In genomic region chr2:23096905-23097602, GRCh38 we compare ENCODE assay signal across 18 cellular contexts.
DNase-seq lines count a peak whose midpoint lies in the region; ATAC-seq, FAIRE-seq and TF ChIP-seq lines count a peak whose summit lies in the region.
"Had no signal": no experiment of that assay in that cellular context is flagged by ENCODE, and none has a peak within 500 bp of the region (broad histone marks: within the 10 kb centered on the region; RNA-seq: fewer than 3 reads in every experiment).

No MANE protein-coding gene starts in this region.

- no peaks in the 10 kb centered on the region for H3K36me3 ChIP-seq in breast epithelium
- no peaks in the 10 kb centered on the region for H3K36me3 ChIP-seq in mammary epithelial cell (ENCODE audit: insufficient read depth, low read length)
- no peaks in the 10 kb centered on the region for H3K36me3 ChIP-seq in hepatocyte (replicated peaks; ENCODE audit: insufficient read depth, low read depth)
- H3K36me3 ChIP-seq in HepG2 (replicated peaks in 1 of 2; ENCODE audit: control insufficient read depth in 1 of 2, insufficient read depth in 2 of 2, low read length in 2 of 2) = no peaks in the 10 kb centered on the region

- no peak overlapping the region for H3K4me2 ChIP-seq in mammary epithelial cell (ENCODE audit: insufficient read depth, low read depth, low read length)
- no peak overlapping the region for H3K4me2 ChIP-seq in hepatocyte
- H3K4me2 ChIP-seq in HepG2 (ENCODE audit: low read depth, low read length) = no peak overlapping the region
- H3K4me2 ChIP-seq: PC-9 had no signal

- no peak for FAIRE-seq in HepG2 (lab: Jason Lieb, UNC)

- H3K4me3 ChIP-seq in breast epithelium (no peak overlapping the region), mammary epithelial cell (replicated peaks in 1 of 3; ENCODE audit: insufficient read depth in 1 of 3, low read depth in 2 of 3, low read length in 3 of 3) (no peak overlapping the region), hepatocyte (no peak overlapping the region), HepG2 (replicated peaks in 1 of 3; ENCODE audit: insufficient read depth in 1 of 3, low read depth in 2 of 3, low read length in 3 of 3) (no peak overlapping the region)
- H3K4me3 ChIP-seq: PC-9 had no signal

- no peaks in the 10 kb centered on the region for H3K36me3 Mint-ChIP-seq in MCF 10A (ENCODE audit: insufficient read depth, unreplicated experiment)
- H3K36me3 Mint-ChIP-seq: T-cell had no signal

- no peak for TF ChIP-seq POLR2A in breast epithelium (IDR thresholded peaks at IDR 0.05)
- TF ChIP-seq POLR2A in HepG2 (IDR thresholded peaks at IDR 0.05; ENCODE audit: insufficient read depth in 1 of 2, low read depth in 2 of 2, low read length in 2 of 2) = no peak

- in situ Hi-C loops in mammary epithelial cell (cut with MboI; ENCODE audit: low sequenced_read_pairs in 2 of 2) (no loop called here), HepG2 (cut with HindIII; ENCODE audit: extremely low pct_ligation_motif_present, low pct_unique_long_range_greater_than_20kb) (no loop called here)

- CTCF ChIA-PET in MCF 10A (lab: Yijun Ruan, JAX) = no interaction called here
- CTCF ChIA-PET in mammary epithelial cell (lab: Charles Lee; ENCODE audit: low non-redundant PET) = no interaction called here
- CTCF ChIA-PET in HepG2 (lab: Yijun Ruan, JAX; ENCODE audit: low intra/inter-chr PET ratio, low total read pairs) = no interaction called here

- H2AFZ ChIP-seq in mammary epithelial cell (ENCODE audit: low read depth, low read length) (no peak overlapping the region), hepatocyte (no peak overlapping the region), HepG2 (ENCODE audit: low read length) (no peak overlapping the region)
- H2AFZ ChIP-seq: PC-9 had no signal

- no peak overlapping the region for H3K4me3 Mint-ChIP-seq in MCF 10A (ENCODE audit: unreplicated experiment)
- H3K4me3 Mint-ChIP-seq: T-cell had no signal

- dilution Hi-C loops in mammary epithelial cell (cut with HindIII; ENCODE audit: low sequenced_read_pairs) = no loop called here

- POLR2A ChIA-PET in MCF 10A (lab: Yijun Ruan, JAX) (no interaction called here), HepG2 (lab: Yijun Ruan, JAX) (no interaction called here)

- no peaks in the 10 kb centered on the region for H3K79me2 ChIP-seq in mammary epithelial cell (ENCODE audit: insufficient read depth, low read length)
- no peaks in the 10 kb centered on the region for H3K79me2 ChIP-seq in hepatocyte
- H3K79me2 ChIP-seq in HepG2 (ENCODE audit: insufficient read depth, low read length) = no peaks in the 10 kb centered on the region

- no peaks in the 10 kb centered on the region for H3K9me2 ChIP-seq in hepatocyte (replicated peaks; ENCODE audit: insufficient read depth)

- WGBS in mammary epithelial cell (ENCODE audit: low coverage, missing lambda C conversion rate) = 42% methylated on average over 3 of the region's 3 CpGs
- 69% methylated on average over 3 of the region's 3 CpGs for WGBS in hepatocyte (ENCODE audit: low lambda C conversion rate, missing lambda C conversion rate)
- 7% methylated on average over 3 of the region's 3 CpGs for WGBS in HepG2 (ENCODE audit: low lambda C conversion rate)

- no peak for TF ChIP-seq RAD21 in HepG2 (CRISPR knock-in tag; IDR thresholded peaks at IDR 0.05)

- BruUV-seq in MCF 10A (replicated peaks; lab: Mats Ljungman, UMichigan) (no TSS peak), mammary epithelial cell (replicated peaks; lab: Mats Ljungman, UMichigan) (no TSS peak), HepG2 (replicated peaks; lab: Mats Ljungman, UMichigan) (no TSS peak)

- intact Hi-C loops in MCF 10A (cut with micrococcal nuclease) = no loop called here
- intact Hi-C loops in breast epithelium (cut with DNase I; ENCODE audit: low total_unique reads) = no loop called here
- intact Hi-C loops in mammary epithelial cell (cut with micrococcal nuclease) = no loop called here
- intact Hi-C loops in HepG2 (cut with micrococcal nuclease; ENCODE audit: unreplicated experiment) = no loop called here

- peaks cover 0 to 5% of the 10 kb centered on the region in 2 donors for H3K9me3 ChIP-seq in breast epithelium
- H3K9me3 ChIP-seq in mammary epithelial cell (replicated peaks; ENCODE audit: insufficient read depth, low read length) = no peaks in the 10 kb centered on the region
- H3K9me3 ChIP-seq in hepatocyte (ENCODE audit: low read depth) = peaks cover 3% of the 10 kb centered on the region
- H3K9me3 ChIP-seq in HepG2 (ENCODE audit: low read length) = peaks cover 6% of the 10 kb centered on the region; the same call in 1 of the 2 replicates

- no peak overlapping the region for H3K27ac Mint-ChIP-seq in MCF 10A (ENCODE audit: low read depth, unreplicated experiment)
- H3K27ac Mint-ChIP-seq: T-cell had no signal

- no peak overlapping the region for H3K27ac ChIP-seq in breast epithelium
- H3K27ac ChIP-seq in mammary epithelial cell (ENCODE audit: insufficient read depth, low read depth, low read length) = no peak overlapping the region
- H3K27ac ChIP-seq in hepatocyte = no peak overlapping the region
- no peak overlapping the region for H3K27ac ChIP-seq in HepG2 (ENCODE audit: extremely low read length, insufficient read depth, low read length)
- H3K27ac ChIP-seq: HL-60, PC-9 had no signal

- TF ChIP-seq CTCF in MCF 10A (IDR thresholded peaks at IDR 0.05; ENCODE audit: unreplicated experiment) (no peak), breast epithelium (IDR thresholded peaks at IDR 0.05) (no peak), mammary epithelial cell (conservative IDR thresholded peaks at IDR 0.05 in 1 of 2, IDR thresholded peaks at IDR 0.05 in 1 of 2; ENCODE audit: extremely low read depth in 1 of 2, insufficient read depth in 1 of 2, low read depth in 1 of 2, low read length in 2 of 2) (no peak), hepatocyte (IDR thresholded peaks at IDR 0.05; ENCODE audit: poor library complexity) (no peak), HepG2 (CRISPR knock-in tag; IDR thresholded peaks at IDR 0.05) (no peak)

- H4K20me1 ChIP-seq in mammary epithelial cell (ENCODE audit: insufficient read depth, low read length) (no peaks in the 10 kb centered on the region), hepatocyte (ENCODE audit: insufficient read depth, poor library complexity, severe bottlenecking) (no peaks in the 10 kb centered on the region), HepG2 (ENCODE audit: insufficient read depth, low read length) (no peaks in the 10 kb centered on the region)

- H3K4me1 Mint-ChIP-seq in MCF 10A (ENCODE audit: insufficient read depth, unreplicated experiment) = no peaks in the 10 kb centered on the region
- H3K4me1 Mint-ChIP-seq: T-cell had no signal

- H3K27me3 ChIP-seq in breast epithelium = no peaks in the 10 kb centered on the region
- no peaks in the 10 kb centered on the region for H3K27me3 ChIP-seq in mammary epithelial cell (ENCODE audit: insufficient read depth, low read length)
- H3K27me3 ChIP-seq in hepatocyte = no peaks in the 10 kb centered on the region
- no peaks in the 10 kb centered on the region for H3K27me3 ChIP-seq in HepG2 (ENCODE audit: control insufficient read depth in 1 of 2, insufficient read depth in 2 of 2, low read length in 2 of 2)

- H3K4me1 ChIP-seq in breast epithelium (no peaks in the 10 kb centered on the region), mammary epithelial cell (ENCODE audit: insufficient read depth, low read length) (no peaks in the 10 kb centered on the region), hepatocyte (ENCODE audit: insufficient read depth) (no peaks in the 10 kb centered on the region), HepG2 (ENCODE audit: insufficient read depth, low read length) (no peaks in the 10 kb centered on the region)
- H3K4me1 ChIP-seq: Caco-2 had no signal

- ATAC-seq in HepG2 = no peak; the same call in 1 of the 3 replicates
- ATAC-seq: Right ventricle myocardium inferior, T-cell had no signal

- H3K9ac ChIP-seq in mammary epithelial cell (ENCODE audit: insufficient read depth, low read length) (no peak overlapping the region), HepG2 (ENCODE audit: insufficient read depth, low read depth, low read length) (no peak overlapping the region)

- TF ChIP-seq EP300 in HepG2 (IDR thresholded peaks at IDR 0.05; ENCODE audit: low read depth in 2 of 2, low read length in 2 of 2) (no peak), HepG2 (CRISPR knock-in tag; IDR thresholded peaks at IDR 0.05; ENCODE audit: borderline replicate concordance) (no peak)

- peak; percentile 26 for DNase-seq in MCF 10A (ENCODE audit: unreplicated experiment)
- DNase-seq in breast epithelium (ENCODE audit: low spot score in 2 of 2) = no peak
- peak; percentile 8 for DNase-seq in mammary epithelial cell
- peak; percentile 12 for DNase-seq in hepatocyte (ENCODE audit: low spot score)
- no peak for DNase-seq in NK-92 (lab: John Stamatoyannopoulos, UW; ENCODE audit: unreplicated experiment)
- DNase-seq in NCI-H345 (lab: John Stamatoyannopoulos, UW) = no peak
- DNase-seq in HepG2 (ENCODE audit: low spot score) = no peak
- no peak for DNase-seq in T-helper 1 cell
- DNase-seq: AML-193, Caco-2, HCEC 1CT, NCI-H1436, NCI-H2107, NCI-H446, PC-9, T-cell had no signal

- peaks cover 16% of the 10 kb centered on the region for H3K27me3 Mint-ChIP-seq in MCF 10A (ENCODE audit: insufficient read depth, unreplicated experiment)

- no peaks in the 10 kb centered on the region for H3K9me3 Mint-ChIP-seq in MCF 10A (ENCODE audit: unreplicated experiment)

TF ChIP-seq in HepG2, 621 proteins besides CTCF, POLR2A, EP300 and RAD21 (continues in another document):
- TF ChIP-seq KLF9 (CRISPR knock-in tag; IDR thresholded peaks at IDR 0.05; ENCODE audit: low read depth) (no peak), LBX2 (CRISPR knock-in tag; IDR thresholded peaks at IDR 0.05; ENCODE audit: borderline replicate concordance) (no peak), SSRP1 (CRISPR knock-in tag; IDR thresholded peaks at IDR 0.05) (no peak)
- TF ChIP-seq, protein P1, sequence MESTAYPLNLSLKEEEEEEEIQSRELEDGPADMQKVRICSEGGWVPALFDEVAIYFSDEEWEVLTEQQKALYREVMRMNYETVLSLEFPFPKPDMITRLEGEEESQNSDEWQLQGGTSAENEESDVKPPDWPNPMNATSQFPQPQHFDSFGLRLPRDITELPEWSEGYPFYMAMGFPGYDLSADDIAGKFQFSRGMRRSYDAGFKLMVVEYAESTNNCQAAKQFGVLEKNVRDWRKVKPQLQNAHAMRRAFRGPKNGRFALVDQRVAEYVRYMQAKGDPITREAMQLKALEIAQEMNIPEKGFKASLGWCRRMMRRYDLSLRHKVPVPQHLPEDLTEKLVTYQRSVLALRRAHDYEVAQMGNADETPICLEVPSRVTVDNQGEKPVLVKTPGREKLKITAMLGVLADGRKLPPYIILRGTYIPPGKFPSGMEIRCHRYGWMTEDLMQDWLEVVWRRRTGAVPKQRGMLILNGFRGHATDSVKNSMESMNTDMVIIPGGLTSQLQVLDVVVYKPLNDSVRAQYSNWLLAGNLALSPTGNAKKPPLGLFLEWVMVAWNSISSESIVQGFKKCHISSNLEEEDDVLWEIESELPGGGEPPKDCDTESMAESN (CRISPR knock-in tag; conservative IDR thresholded peaks at IDR 0.05) = no peak

Comparison
In these comparisons a context has a peak if more than half of its experiments do, and no peak if none do; other contexts are left out.
1. DNase-seq: peak in MCF 10A (single experiment), mammary epithelial cell (single experiment) and hepatocyte (single experiment); none in breast epithelium (0 of 2), NK-92 (single experiment), NCI-H345 (single experiment), HepG2 (single experiment) and T-helper 1 cell (0 of 5).